In genomic region chr12:103839893-103840292, GRCh38 we compare ENCODE assay signal across 8 cellular contexts. TPM values are rescaled to one million over a fixed set of nuclear protein-coding genes. Genes with fewer than 3 reads are reported as not detected.
DNase-seq lines count a peak whose midpoint lies in the region; ATAC-seq and TF ChIP-seq lines count a peak whose summit lies in the region.

No MANE protein-coding gene starts in this region.

- no peak for ATAC-seq in stimulated activated naive B cell treated with anti-CD40 and anti-IgM and Interleukin-4, amounts not matched to agents 10 μg/mL and 1 μg/mL and 100 μg/mL, for 72 hours (replicated peaks)
- no peak for ATAC-seq in GM19328 (IDR thresholded peaks at IDR 0.05; ENCODE audit: unreplicated experiment)

- no peaks in the 10 kb centered on the region for H3K36me3 Mint-ChIP-seq in T-helper 1 cell treated with Interleukin-12 subunit alpha and Interleukin-12 subunit beta and Interleukin-4 antibody, amounts not matched to agents 30 μg/mL and 1 μg/mL, for 36 hours (ENCODE audit: low read depth)
- peaks cover 2% of the 10 kb centered on the region for H3K36me3 Mint-ChIP-seq in activated CD4-positive, alpha-beta memory T cell treated with anti-CD3 and anti-CD28 coated beads, Interleukin-2, amount 10 ng/mL, durations not matched to agents 7 days and 5 days (ENCODE audit: low read depth)
- peaks cover 10 to 17% of the 10 kb centered on the region in 2 donors for H3K36me3 Mint-ChIP-seq in stimulated activated naive B cell treated with anti-CD40 and anti-IgM and Interleukin-4, amounts not matched to agents 10 μg/mL and 1 μg/mL and 100 μg/mL, for 72 hours

- H3K4me1 Mint-ChIP-seq in T-helper 1 cell treated with Interleukin-12 subunit alpha and Interleukin-12 subunit beta and Interleukin-4 antibody, amounts not matched to agents 30 μg/mL and 1 μg/mL, for 36 hours (ENCODE audit: low read depth), result peaks cover 10% of the 10 kb centered on the region
- peaks cover 18% of the 10 kb centered on the region for H3K4me1 Mint-ChIP-seq in activated CD4-positive, alpha-beta memory T cell treated with anti-CD3 and anti-CD28 coated beads, Interleukin-2, amount 10 ng/mL, durations not matched to agents 7 days and 5 days
- H3K4me1 Mint-ChIP-seq in stimulated activated naive B cell treated with anti-CD40 and anti-IgM and Interleukin-4, amounts not matched to agents 10 μg/mL and 1 μg/mL and 100 μg/mL, for 72 hours, result peaks cover 25 to 31% of the 10 kb centered on the region in 2 donors

- H3K4me1 ChIP-seq in iPS-18a (ENCODE audit: control insufficient read depth, low read depth, low read length) (peaks cover 7% of the 10 kb centered on the region), adrenal gland (replicated peaks in 1 of 2) (peaks cover 9 to 28% of the 10 kb centered on the region in 2 donors)

- H3K27ac ChIP-seq in iPS-18a (ENCODE audit: low read length) (no peak overlapping the region), adrenal gland (no peak overlapping the region)

- no peaks in the 10 kb centered on the region for H3K9me3 ChIP-seq in iPS-18a (ENCODE audit: control insufficient read depth, low read depth, low read length)
- H3K9me3 ChIP-seq in adrenal gland (replicated peaks in 1 of 3), result no peaks in the 10 kb centered on the region

- POLR2A ChIA-PET in activated CD4-positive, alpha-beta memory T cell treated with anti-CD3 and anti-CD28 coated beads, Interleukin-2, amount 10 ng/mL, durations not matched to agents 7 days and 5 days (lab: Charles Lee), result interaction anchor here (2.3 kb wide), 1 partner anchor 50 kb away, joined by 6 read pairs; no protein-coding TSS in a partner anchor

- H3K4me3 Mint-ChIP-seq in T-helper 1 cell treated with Interleukin-12 subunit alpha and Interleukin-12 subunit beta and Interleukin-4 antibody, amounts not matched to agents 30 μg/mL and 1 μg/mL, for 36 hours, result peak overlapping the region; percentile 83
- peak overlapping the region; percentile 78 for H3K4me3 Mint-ChIP-seq in activated CD4-positive, alpha-beta memory T cell treated with anti-CD3 and anti-CD28 coated beads, Interleukin-2, amount 10 ng/mL, durations not matched to agents 7 days and 5 days
- peak overlapping the region; percentile 86 to 95 for H3K4me3 Mint-ChIP-seq in stimulated activated naive B cell treated with anti-CD40 and anti-IgM and Interleukin-4, amounts not matched to agents 10 μg/mL and 1 μg/mL and 100 μg/mL, for 72 hours

- H3K4me3 ChIP-seq in iPS-18a (ENCODE audit: low read length), result peak overlapping the region; percentile 75
- peak overlapping the region in 1 of 4 donors; percentile 76 for H3K4me3 ChIP-seq in adrenal gland

- no peak overlapping the region for H3K9ac ChIP-seq in iPS-18a (ENCODE audit: low read length)

- H3K9me3 Mint-ChIP-seq in T-helper 1 cell treated with Interleukin-12 subunit alpha and Interleukin-12 subunit beta and Interleukin-4 antibody, amounts not matched to agents 30 μg/mL and 1 μg/mL, for 36 hours, result no peaks in the 10 kb centered on the region
- no peaks in the 10 kb centered on the region for H3K9me3 Mint-ChIP-seq in activated CD4-positive, alpha-beta memory T cell treated with anti-CD3 and anti-CD28 coated beads, Interleukin-2, amount 10 ng/mL, durations not matched to agents 7 days and 5 days
- no peaks in the 10 kb centered on the region for H3K9me3 Mint-ChIP-seq in stimulated activated naive B cell treated with anti-CD40 and anti-IgM and Interleukin-4, amounts not matched to agents 10 μg/mL and 1 μg/mL and 100 μg/mL, for 72 hours

- H3K36me3 ChIP-seq in iPS-18a (ENCODE audit: control insufficient read depth, low read depth, low read length), result no peaks in the 10 kb centered on the region
- H3K36me3 ChIP-seq in adrenal gland (replicated peaks in 1 of 2), result no peaks in the 10 kb centered on the region

- 57 to 75% (median 67%) methylated on average over 11 of the region's 11 CpGs for WGBS in adrenal gland, 4 donors

- DNase-seq in T-helper 1 cell (no peak), adrenal gland (no peak), NCI-H128 (lab: John Stamatoyannopoulos, UW; ENCODE audit: unreplicated experiment) (no peak)
- no peak for DNase-seq in activated CD4-positive, alpha-beta memory T cell treated with anti-CD3 and anti-CD28 coated beads, Interleukin-2, amount 10 ng/mL, durations not matched to agents 7 days and 5 days
- DNase-seq in stimulated activated naive B cell treated with anti-CD40 and anti-IgM and Interleukin-4, amounts not matched to agents 10 μg/mL and 1 μg/mL and 100 μg/mL, for 72 hours, result no peak

- H3K27me3 ChIP-seq in iPS-18a (ENCODE audit: control insufficient read depth, insufficient read depth, low read length) (peaks cover 11% of the 10 kb centered on the region), adrenal gland (no peaks in the 10 kb centered on the region)

- H3K27me3 Mint-ChIP-seq in T-helper 1 cell treated with Interleukin-12 subunit alpha and Interleukin-12 subunit beta and Interleukin-4 antibody, amounts not matched to agents 30 μg/mL and 1 μg/mL, for 36 hours (ENCODE audit: low read depth), result peaks cover 32% of the 10 kb centered on the region
- H3K27me3 Mint-ChIP-seq in activated CD4-positive, alpha-beta memory T cell treated with anti-CD3 and anti-CD28 coated beads, Interleukin-2, amount 10 ng/mL, durations not matched to agents 7 days and 5 days, result peaks cover 16% of the 10 kb centered on the region
- no peaks in the 10 kb centered on the region for H3K27me3 Mint-ChIP-seq in stimulated activated naive B cell treated with anti-CD40 and anti-IgM and Interleukin-4, amounts not matched to agents 10 μg/mL and 1 μg/mL and 100 μg/mL, for 72 hours

- no peak for TF ChIP-seq CTCF in adrenal gland (IDR thresholded peaks at IDR 0.05)

- no peak overlapping the region for H3K27ac Mint-ChIP-seq in T-helper 1 cell treated with Interleukin-12 subunit alpha and Interleukin-12 subunit beta and Interleukin-4 antibody, amounts not matched to agents 30 μg/mL and 1 μg/mL, for 36 hours
- no peak overlapping the region for H3K27ac Mint-ChIP-seq in activated CD4-positive, alpha-beta memory T cell treated with anti-CD3 and anti-CD28 coated beads, Interleukin-2, amount 10 ng/mL, durations not matched to agents 7 days and 5 days
- peak overlapping the region; percentile 95 for H3K27ac Mint-ChIP-seq in stimulated activated naive B cell treated with anti-CD40 and anti-IgM and Interleukin-4, amounts not matched to agents 10 μg/mL and 1 μg/mL and 100 μg/mL, for 72 hours

- TF ChIP-seq POLR2A in adrenal gland (IDR thresholded peaks at IDR 0.05), result no peak

- intact Hi-C loops in adrenal gland (cut with DNase I), result no loop called here

- CTCF ChIA-PET in activated CD4-positive, alpha-beta memory T cell treated with anti-CD3 and anti-CD28 coated beads, Interleukin-2, amount 10 ng/mL, durations not matched to agents 7 days and 5 days (lab: Charles Lee), result no interaction called here

RNA-seq across cellular contexts. Expression of gene NT5DC3, which starts 1.1 kb away (rescaled TPM):
- 1 to 10 TPM; 3.2 to 3.4 TPM for total RNA-seq in activated CD4-positive, alpha-beta memory T cell treated with anti-CD3 and anti-CD28 coated beads, Interleukin-2, amount 10 ng/mL, durations not matched to agents 7 days and 5 days
- 10 to 100 TPM in 4 of 8 donors, 1 to 10 TPM in 4; 4.8 to 13.1 (median 8.9) TPM for total RNA-seq in adrenal gland
- 1 to 10 TPM; 4.1 to 5.4 (median 4.2) TPM for polyA plus RNA-seq in adrenal gland
